ENCODE assay signal across 8 cellular contexts in genomic region chr12:116959845-116960514, GRCh38. TPM values are rescaled to one million over a fixed set of nuclear protein-coding genes. Genes with fewer than 3 reads are reported as not detected.
A peak's percentile ranks its signal among the peaks of the same experiment; 100 is the strongest.
DNase-seq lines count a peak whose midpoint lies in the region; ATAC-seq and TF ChIP-seq lines count a peak whose summit lies in the region.

No MANE protein-coding gene starts in this region.

- no peak for TF ChIP-seq POLR2A in thyroid gland (IDR thresholded peaks at IDR 0.05)
- TF ChIP-seq POLR2A in transverse colon (IDR thresholded peaks at IDR 0.05) = no peak
- TF ChIP-seq POLR2A in gastroesophageal sphincter (IDR thresholded peaks at IDR 0.05) = no peak

- H3K27ac ChIP-seq in thyroid gland (no peak overlapping the region), transverse colon (no peak overlapping the region), gastroesophageal sphincter (no peak overlapping the region)

- intact Hi-C loops in thyroid gland (cut with DNase I) = no loop called here
- intact Hi-C loops in transverse colon (cut with DNase I; ENCODE audit: low total_unique reads) = no loop called here

- no peaks in the 10 kb centered on the region for H3K36me3 Mint-ChIP-seq in T-helper 17 cell (ENCODE audit: low read depth)

- ATAC-seq in HG02763 (IDR thresholded peaks at IDR 0.05; ENCODE audit: unreplicated experiment) (peak; percentile 83), T-helper 17 cell (peak; percentile 32), gastroesophageal sphincter (no peak)

- no peaks in the 10 kb centered on the region for H3K36me3 ChIP-seq in thyroid gland
- H3K36me3 ChIP-seq in transverse colon = no peaks in the 10 kb centered on the region
- peaks cover 0 to 17% of the 10 kb centered on the region in 2 donors for H3K36me3 ChIP-seq in gastroesophageal sphincter

- no peak overlapping the region for H3K4me3 Mint-ChIP-seq in T-helper 17 cell

- H3K4me1 Mint-ChIP-seq in T-helper 17 cell = peaks cover 18% of the 10 kb centered on the region

- in situ Hi-C loops in transverse colon (cut with MboI; ENCODE audit: low pct_ligation_motif_present in 1 of 4, low pct_unique_long_range_greater_than_20kb in 1 of 4, low sequenced_read_pairs in 3 of 4) = no loop called here

- H3K9me3 ChIP-seq in T-helper 17 cell (ENCODE audit: control insufficient read depth, low read length, poor library complexity, severe bottlenecking) (no peaks in the 10 kb centered on the region), thyroid gland (no peaks in the 10 kb centered on the region), transverse colon (no peaks in the 10 kb centered on the region), gastroesophageal sphincter (no peaks in the 10 kb centered on the region)

- H3K4me1 ChIP-seq in thyroid gland = peaks cover 0 to 36% of the 10 kb centered on the region in 2 donors
- peaks cover 0 to 8% (median 0%) of the 10 kb centered on the region in 4 donors for H3K4me1 ChIP-seq in transverse colon
- H3K4me1 ChIP-seq in gastroesophageal sphincter = peaks cover 0 to 13% (median 0%) of the 10 kb centered on the region in 3 donors

- H3K4me3 ChIP-seq in thyroid gland (replicated peaks in 1 of 3) = no peak overlapping the region
- H3K4me3 ChIP-seq in transverse colon = no peak overlapping the region
- H3K4me3 ChIP-seq in gastroesophageal sphincter = no peak overlapping the region

- DNase-seq in NCI-H1105 treated with DMSO at 0.1 percent for 48 hours (lab: John Stamatoyannopoulos, UW) = peak; percentile 28
- DNase-seq in NCI-H1105 (lab: John Stamatoyannopoulos, UW) = no peak
- DNase-seq in T-helper 17 cell = no peak
- peak; percentile 44 to 53 for DNase-seq in stimulated activated CD4-positive, alpha-beta T cell treated with anti-CD3 and anti-CD28 coated beads, Interleukin-2, amount 100 ng/mL, for 24 hours
- DNase-seq in thyroid gland = no peak
- no peak for DNase-seq in transverse colon

- peak overlapping the region; percentile 37 for H3K27ac Mint-ChIP-seq in T-helper 17 cell

- H3K27me3 Mint-ChIP-seq in T-helper 17 cell = no peaks in the 10 kb centered on the region

- TF ChIP-seq CTCF in thyroid gland (IDR thresholded peaks at IDR 0.05) = no peak
- TF ChIP-seq CTCF in transverse colon (IDR thresholded peaks at IDR 0.05) = no peak
- TF ChIP-seq CTCF in gastroesophageal sphincter (IDR thresholded peaks at IDR 0.05) = no peak

- H3K27me3 ChIP-seq in thyroid gland (no peaks in the 10 kb centered on the region), transverse colon (no peaks in the 10 kb centered on the region), gastroesophageal sphincter (no peaks in the 10 kb centered on the region)

- TF ChIP-seq EP300 in transverse colon (IDR thresholded peaks at IDR 0.05; ENCODE audit: low read depth) (no peak), gastroesophageal sphincter (IDR thresholded peaks at IDR 0.05) (no peak)

- 93 to 94% methylated on average over 5 of the region's 5 CpGs for WGBS in thyroid gland, 2 donors
- 88 to 90% methylated on average over 2 to 5 of the region's 5 CpGs for WGBS in transverse colon (ENCODE audit: low coverage in 1 of 2), 2 donors
- 85% methylated on average over 5 of the region's 5 CpGs for whole genome bisulfite sequencing in gastroesophageal sphincter (ENCODE audit: low coverage in 1 of 2), 2 donors

RNA-seq across cellular contexts. Expression of gene FBXW8, which starts 49.2 kb away (rescaled TPM):
- total RNA-seq in T-helper 17 cell (1 to 10 TPM; 8.6 to 8.7 TPM), thyroid gland (10 to 100 TPM; 29.3 to 45.5 (median 32.9) TPM), transverse colon (10 to 100 TPM in 2 of 4 donors, 1 to 10 TPM in 2; 7.8 to 29.9 (median 10.3) TPM), gastroesophageal sphincter (10 to 100 TPM; 10.1 to 17.9 (median 13.7) TPM)

Comparison
In these comparisons a context has a peak if more than half of its experiments do, and no peak if none do; other contexts are left out.
1. DNase-seq: peak in NCI-H1105 treated with DMSO at 0.1 percent for 48 hours (single experiment) and stimulated activated CD4-positive, alpha-beta T cell treated with anti-CD3 and anti-CD28 coated beads, Interleukin-2, amount 100 ng/mL, for 24 hours (2 of 2); none in NCI-H1105 (single experiment), T-helper 17 cell (0 of 3), thyroid gland (0 of 2) and transverse colon (single experiment).